21 cellular contexts compared by ENCODE assay signal in the genomic region with DNA sequence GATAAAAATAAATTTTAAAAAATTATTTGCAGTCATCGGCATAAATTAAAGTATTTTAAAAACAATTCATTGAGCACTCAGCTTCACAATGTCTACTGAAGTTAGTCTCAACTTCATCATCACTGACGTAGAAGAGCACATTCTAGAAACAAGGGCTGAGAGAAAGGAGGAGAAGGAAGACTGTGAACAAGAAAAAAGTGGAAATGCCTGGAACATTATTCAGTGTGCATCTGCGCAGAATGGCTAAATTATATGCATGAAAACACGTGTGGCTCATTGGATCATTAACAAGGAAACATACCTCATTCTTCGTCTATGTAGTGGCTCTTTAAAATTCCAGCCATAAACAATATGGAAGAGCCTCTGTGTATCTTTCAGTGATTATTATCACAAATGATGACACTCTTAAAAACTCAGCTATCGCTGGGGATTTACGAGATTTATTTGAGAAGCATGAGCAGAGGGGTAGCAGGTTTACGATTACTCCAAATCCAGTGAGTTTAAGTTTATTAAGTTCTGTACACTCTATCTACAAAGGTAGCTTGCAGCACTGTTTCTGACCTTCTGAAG.
DNase-seq lines count a peak whose midpoint lies in the region; ATAC-seq and TF ChIP-seq lines count a peak whose summit lies in the region.
"Had no signal": no experiment of that assay in that cellular context is flagged by ENCODE, and none has a peak within 500 bp of the region (broad histone marks: within the 10 kb centered on the region; RNA-seq: fewer than 3 reads in every experiment).

No MANE protein-coding gene starts in this region.

- WGBS in IMR-90 (ENCODE audit: extremely low coverage in 2 of 2, insufficient read length in 1 of 2), 2 experiments: no CpG with 5 or more reads among the region's 8 CpGs
- 85% methylated on average over 4 of the region's 8 CpGs for WGBS in mesenchymal stem cell

- H3K36me3 Mint-ChIP-seq in Caco-2 (ENCODE audit: insufficient read depth, unreplicated experiment): no peaks in the 10 kb centered on the region
- H3K36me3 Mint-ChIP-seq in HFFc6 (ENCODE audit: low read depth): no peaks in the 10 kb centered on the region
- H3K36me3 Mint-ChIP-seq: CD14-positive monocyte, IgD-negative memory B cell had no signal

- H3K27me3 ChIP-seq in IMR-90 (ENCODE audit: control insufficient read depth, insufficient read depth, low read length): no peaks in the 10 kb centered on the region
- H3K27me3 ChIP-seq in fibroblast of lung (ENCODE audit: control insufficient read depth, insufficient read depth, low read length): no peaks in the 10 kb centered on the region
- H3K27me3 ChIP-seq in mesenchymal stem cell (ENCODE audit: control insufficient read depth in 1 of 2, insufficient read depth in 1 of 2, low read length in 2 of 2): no peaks in the 10 kb centered on the region
- no peaks in the 10 kb centered on the region for H3K27me3 ChIP-seq in Caco-2 (replicated peaks; ENCODE audit: control insufficient read depth, insufficient read depth, low read length)

- H4K8ac ChIP-seq in IMR-90 (ENCODE audit: low read depth in 2 of 2, low read length in 2 of 2) (no peak overlapping the region), mesenchymal stem cell (ENCODE audit: low read length) (no peak overlapping the region)

- CTCF ChIA-PET in IMR-90 (lab: Yijun Ruan, JAX) (interaction anchor here (0.6 kb wide), 1 partner anchor 878 kb away, joined by 3 read pairs; no protein-coding TSS in a partner anchor), Caco-2 (lab: Charles Lee) (no interaction called here)

- H3K14ac ChIP-seq in IMR-90 (replicated peaks; ENCODE audit: low read depth, low read length): no peak overlapping the region
- H3K14ac ChIP-seq in mesenchymal stem cell (ENCODE audit: low read length in 2 of 2): no peak overlapping the region

- DNase-seq in IMR-90 (no peak), fibroblast of lung (ENCODE audit: low read depth in 2 of 2) (no peak), mesenchymal stem cell (peak; percentile 22), substantia nigra (lab: John Stamatoyannopoulos, UW) (no peak), Caco-2 (no peak), G401 (ENCODE audit: low spot score) (no peak), HFFc6 (no peak)
- DNase-seq: DMS79 treated with DMSO at 0.1 percent for 48 hours, NCI-H1694, NCI-H2081, NCI-H446, NCI-H526 treated with DMSO at 0.1 percent for 48 hours, Right ventricle myocardium superior, SW 1271 had no signal

- no peak overlapping the region; the same call in 1 of the 2 replicates for H3K4me2 ChIP-seq in IMR-90 (ENCODE audit: low read depth, low read length)
- no peak overlapping the region for H3K4me2 ChIP-seq in fibroblast of lung (ENCODE audit: extremely low read depth, insufficient read depth, low read length)
- no peak overlapping the region for H3K4me2 ChIP-seq in mesenchymal stem cell (ENCODE audit: low read length, poor library complexity, severe bottlenecking)
- H3K4me2 ChIP-seq: GM23338 had no signal

- H3K18ac ChIP-seq in IMR-90 (ENCODE audit: low read depth, low read length) (peak overlapping the region; percentile 20), mesenchymal stem cell (ENCODE audit: low read depth in 1 of 2, low read length in 2 of 2) (peak overlapping the region in 1 of 2 experiments; percentile 52)

- no peaks in the 10 kb centered on the region for H4K20me1 ChIP-seq in IMR-90 (ENCODE audit: insufficient read depth, low read length)
- H4K20me1 ChIP-seq in fibroblast of lung (ENCODE audit: control insufficient read depth, extremely low read depth, insufficient read depth, low read length): no peaks in the 10 kb centered on the region

- no peak overlapping the region for H2BK5ac ChIP-seq in IMR-90 (ENCODE audit: low read depth, low read length, poor library complexity, severe bottlenecking)
- no peak overlapping the region for H2BK5ac ChIP-seq in mesenchymal stem cell (ENCODE audit: low read depth, low read length, poor library complexity, severe bottlenecking)

- H3K27ac ChIP-seq in IMR-90 (ENCODE audit: insufficient read depth, low read length) (no peak overlapping the region), fibroblast of lung (ENCODE audit: insufficient read depth, low read length) (no peak overlapping the region), mesenchymal stem cell (ENCODE audit: low read length, poor library complexity, severe bottlenecking) (no peak overlapping the region), substantia nigra (ENCODE audit: low read depth, low read length, poor library complexity, severe bottlenecking) (peak overlapping the region; percentile 82)

- dilution Hi-C loops in IMR-90 (cut with HindIII; ENCODE audit: low sequenced_read_pairs, unreplicated experiment): no loop called here

- H3K4me3 ChIP-seq in IMR-90 (ENCODE audit: insufficient read depth, low read depth, low read length) (no peak overlapping the region), fibroblast of lung (replicated peaks in 1 of 4; ENCODE audit: control extremely low read depth in 1 of 4, insufficient read depth in 1 of 4, low read depth in 3 of 4, low read length in 4 of 4) (no peak overlapping the region), mesenchymal stem cell (ENCODE audit: insufficient read depth in 1 of 2, low read depth in 1 of 2, low read length in 2 of 2) (no peak overlapping the region), Caco-2 (ENCODE audit: low read depth, low read length) (no peak overlapping the region)
- H3K4me3 ChIP-seq: GM12878, GM23338, HAP-1 had no signal

- H4K91ac ChIP-seq in IMR-90 (ENCODE audit: insufficient read depth, low read depth, low read length) (no peak overlapping the region), mesenchymal stem cell (ENCODE audit: low read length) (no peak overlapping the region)

- H3K79me1 ChIP-seq in IMR-90 (ENCODE audit: low read depth in 1 of 2, low read length in 2 of 2) (no peaks in the 10 kb centered on the region), mesenchymal stem cell (replicated peaks; ENCODE audit: low read length, poor library complexity, severe bottlenecking) (no peaks in the 10 kb centered on the region)

- H2AK9ac ChIP-seq in IMR-90 (replicated peaks; ENCODE audit: low read depth, low read length, poor library complexity): no peak overlapping the region

- intact Hi-C loops in IMR-90 (cut with micrococcal nuclease) (no loop called here), Caco-2 (cut with micrococcal nuclease; ENCODE audit: unreplicated experiment) (no loop called here)

- peak overlapping the region; percentile 5; the same call in 1 of the 2 replicates for H4K5ac ChIP-seq in IMR-90 (ENCODE audit: low read depth, low read length)

- TF ChIP-seq RAD21 in IMR-90 (IDR thresholded peaks at IDR 0.05; ENCODE audit: low read length): no peak

- no peak overlapping the region for H3K4ac ChIP-seq in IMR-90 (ENCODE audit: low read depth, low read length)
- no peak overlapping the region for H3K4ac ChIP-seq in mesenchymal stem cell (ENCODE audit: low read depth in 1 of 2, low read length in 2 of 2)

- no peaks in the 10 kb centered on the region for H3K27me3 Mint-ChIP-seq in Caco-2 (ENCODE audit: insufficient read depth, unreplicated experiment)
- no peaks in the 10 kb centered on the region; the same call in none of the 2 replicates for H3K27me3 Mint-ChIP-seq in HFFc6 (ENCODE audit: insufficient read depth)
- H3K27me3 Mint-ChIP-seq: B cell, IgD-negative memory B cell had no signal

- TF ChIP-seq POLR2A in IMR-90 (IDR thresholded peaks at IDR 0.05; ENCODE audit: low read depth, low read length): no peak

- H2BK20ac ChIP-seq in IMR-90 (ENCODE audit: low read depth, low read length): no peak overlapping the region

- no peak overlapping the region for H3K56ac ChIP-seq in IMR-90 (ENCODE audit: extremely low read depth, insufficient read depth, low read length)

- H3K9me3 Mint-ChIP-seq in Caco-2 (ENCODE audit: unreplicated experiment) (no peaks in the 10 kb centered on the region), HFFc6 (no peaks in the 10 kb centered on the region)
- H3K9me3 Mint-ChIP-seq: GM23338 had no signal

- H3K27ac Mint-ChIP-seq in Caco-2 (ENCODE audit: unreplicated experiment) (no peak overlapping the region), HFFc6 (no peak overlapping the region)
- H3K27ac Mint-ChIP-seq: B cell, CD14-positive monocyte, GM23338, IgD-negative memory B cell had no signal

- H2AK5ac ChIP-seq in IMR-90 (ENCODE audit: low read depth, low read length) (no peak overlapping the region), mesenchymal stem cell (ENCODE audit: low read length, severe bottlenecking) (no peak overlapping the region)

- H3K4me1 ChIP-seq in IMR-90 (ENCODE audit: control insufficient read depth, insufficient read depth, low read length) (peaks cover 9% of the 10 kb centered on the region), fibroblast of lung (ENCODE audit: control insufficient read depth, extremely low read depth, insufficient read depth, low read length) (peaks cover 5% of the 10 kb centered on the region), mesenchymal stem cell (ENCODE audit: control insufficient read depth, insufficient read depth, low read depth, low read length) (no peaks in the 10 kb centered on the region), Caco-2 (no peaks in the 10 kb centered on the region)

- H2BK120ac ChIP-seq in IMR-90 (ENCODE audit: low read depth, low read length) (no peak overlapping the region), mesenchymal stem cell (ENCODE audit: low read depth, low read length) (no peak overlapping the region)

- H3K23ac ChIP-seq in IMR-90 (ENCODE audit: low read depth, low read length) (no peak overlapping the region), mesenchymal stem cell (ENCODE audit: low read length in 2 of 2) (no peak overlapping the region)

- H2BK15ac ChIP-seq in IMR-90 (ENCODE audit: low read depth, low read length) (no peak overlapping the region), mesenchymal stem cell (ENCODE audit: low read depth, poor library complexity, severe bottlenecking) (no peak overlapping the region)

- H3K36me3 ChIP-seq in IMR-90 (ENCODE audit: control insufficient read depth, insufficient read depth, low read length) (no peaks in the 10 kb centered on the region), fibroblast of lung (ENCODE audit: control insufficient read depth, insufficient read depth, low read length) (no peaks in the 10 kb centered on the region), mesenchymal stem cell (ENCODE audit: control insufficient read depth in 1 of 2, insufficient read depth in 2 of 2, low read depth in 1 of 2, low read length in 2 of 2) (no peaks in the 10 kb centered on the region), Caco-2 (ENCODE audit: control insufficient read depth, insufficient read depth, low read length) (no peaks in the 10 kb centered on the region)
- H3K36me3 ChIP-seq: HAP-1 had no signal

- in situ Hi-C loops in IMR-90 (cut with MboI; ENCODE audit: low sequenced_read_pairs) (no loop called here), G401 (cut with HindIII; ENCODE audit: low sequenced_read_pairs) (no loop called here)

- H2BK12ac ChIP-seq in mesenchymal stem cell (ENCODE audit: low read length in 2 of 2): peak overlapping the region in 1 of 2 experiments; percentile 42

- H2AFZ ChIP-seq in IMR-90 (replicated peaks; ENCODE audit: low read length, poor library complexity) (no peak overlapping the region), fibroblast of lung (ENCODE audit: low read length) (peak overlapping the region; percentile 1), mesenchymal stem cell (ENCODE audit: low read depth, low read length) (peak overlapping the region; percentile 11)
- H2AFZ ChIP-seq: GM23338 had no signal

- H3K9ac ChIP-seq in IMR-90 (ENCODE audit: low read depth, low read length): no peak overlapping the region
- H3K9ac ChIP-seq in fibroblast of lung (ENCODE audit: insufficient read depth, low read length): no peak overlapping the region
- no peak overlapping the region for H3K9ac ChIP-seq in mesenchymal stem cell (ENCODE audit: low read length)

- no peaks in the 10 kb centered on the region for H3K79me2 ChIP-seq in fibroblast of lung (ENCODE audit: control insufficient read depth, insufficient read depth, low read length)

- POLR2A ChIA-PET in IMR-90 (lab: Charles Lee; ENCODE audit: unreplicated experiment): interaction anchor here (0.6 kb wide), 1 partner anchor 87 kb away, joined by 3 read pairs; no protein-coding TSS in a partner anchor
- POLR2A ChIA-PET in Caco-2 (lab: Charles Lee): no interaction called here

- ATAC-seq in IMR-90 (ENCODE audit: low read depth): no peak
- ATAC-seq in GM21786 (IDR thresholded peaks at IDR 0.05; ENCODE audit: unreplicated experiment): no peak
- ATAC-seq: GM12878, GM23338 had no signal

- BruUV-seq in IMR-90 (replicated peaks; lab: Mats Ljungman, UMichigan): no TSS peak
- no TSS peak for BruUV-seq in Caco-2 (replicated peaks; lab: Mats Ljungman, UMichigan)

- H3K9me3 ChIP-seq in IMR-90 (ENCODE audit: control insufficient read depth, insufficient read depth, low read length) (no peaks in the 10 kb centered on the region), fibroblast of lung (ENCODE audit: control insufficient read depth, insufficient read depth, low read depth, low read length) (no peaks in the 10 kb centered on the region), mesenchymal stem cell (ENCODE audit: control insufficient read depth, low read length) (no peaks in the 10 kb centered on the region), Caco-2 (no peaks in the 10 kb centered on the region)
- H3K9me3 ChIP-seq: HAP-1 had no signal

- H3K9me1 ChIP-seq in IMR-90 (ENCODE audit: insufficient read depth, low read length): no peaks in the 10 kb centered on the region

- no peak for TF ChIP-seq CTCF in IMR-90 (conservative IDR thresholded peaks at IDR 0.05; ENCODE audit: low read depth, low read length)
- no peak for TF ChIP-seq CTCF in fibroblast of lung (conservative IDR thresholded peaks at IDR 0.05 in 1 of 2, IDR thresholded peaks at IDR 0.05 in 1 of 2; ENCODE audit: low read depth in 1 of 2, low read length in 2 of 2)
- TF ChIP-seq CTCF in Caco-2 (IDR thresholded peaks at IDR 0.05; ENCODE audit: insufficient read depth in 1 of 2, low read depth in 1 of 2, low read length in 1 of 2, severe bottlenecking in 1 of 2, unreplicated experiment in 1 of 2): no peak
- no peak for TF ChIP-seq CTCF in HFFc6 (IDR thresholded peaks at IDR 0.05)

- H3K4me1 Mint-ChIP-seq in Caco-2 (ENCODE audit: low read depth, unreplicated experiment): no peaks in the 10 kb centered on the region
- H3K4me1 Mint-ChIP-seq in HFFc6 (ENCODE audit: low read depth): peaks cover 12% of the 10 kb centered on the region
- H3K4me1 Mint-ChIP-seq: B cell, CD14-positive monocyte, IgD-negative memory B cell had no signal

- no peak overlapping the region for H3K4me3 Mint-ChIP-seq in Caco-2 (ENCODE audit: unreplicated experiment)
- H3K4me3 Mint-ChIP-seq in HFFc6: no peak overlapping the region
- H3K4me3 Mint-ChIP-seq: B cell, CD14-positive monocyte, GM23338, IgD-negative memory B cell had no signal
